In genomic region chr7:27192546-27193334, GRCh38 we compare ENCODE assay signal across 8 cellular contexts. TPM values are rescaled to one million over a fixed set of nuclear protein-coding genes. Genes with fewer than 3 reads are reported as not detected.
DNase-seq lines count a peak whose midpoint lies in the region; ATAC-seq and TF ChIP-seq lines count a peak whose summit lies in the region.

No MANE protein-coding gene starts in this region.

- no peaks in the 10 kb centered on the region for H3K36me3 Mint-ChIP-seq in MCF 10A (ENCODE audit: insufficient read depth, unreplicated experiment)
- H3K36me3 Mint-ChIP-seq in naive B cell = peaks cover 0 to 4% of the 10 kb centered on the region in 2 donors

- H3K4me3 Mint-ChIP-seq in MCF 10A (ENCODE audit: unreplicated experiment) (no peak overlapping the region), naive B cell (peak overlapping the region in 6 of 8 donors; percentile 62 to 86 (median 79))

- H3K27me3 ChIP-seq in breast epithelium = peaks cover 23 to 100% of the 10 kb centered on the region in 2 donors

- POLR2A ChIA-PET in MCF 10A (lab: Yijun Ruan, JAX) = no interaction called here

- H3K27ac Mint-ChIP-seq in MCF 10A (ENCODE audit: low read depth, unreplicated experiment) (no peak overlapping the region), naive B cell (peak overlapping the region in 4 of 6 donors; percentile 31 to 91 (median 66))

- peaks cover 19% of the 10 kb centered on the region for H3K27me3 Mint-ChIP-seq in MCF 10A (ENCODE audit: insufficient read depth, unreplicated experiment)
- peaks cover 76 to 80% (median 78%) of the 10 kb centered on the region in 3 donors for H3K27me3 Mint-ChIP-seq in naive B cell

- intact Hi-C loops in breast epithelium (cut with DNase I; ENCODE audit: low total_unique reads) = no loop called here
- intact Hi-C loops in MCF 10A (cut with micrococcal nuclease) = loop anchor here (10.0 kb wide), 1 partner anchor 1732 kb away; no protein-coding TSS in a partner anchor

- H3K9me3 Mint-ChIP-seq in MCF 10A (ENCODE audit: unreplicated experiment) (no peaks in the 10 kb centered on the region), naive B cell (peaks cover 0 to 19% (median 3%) of the 10 kb centered on the region in 7 donors)

- no peak for TF ChIP-seq POLR2A in breast epithelium (IDR thresholded peaks at IDR 0.05)

- H3K4me1 Mint-ChIP-seq in MCF 10A (ENCODE audit: insufficient read depth, unreplicated experiment) (no peaks in the 10 kb centered on the region), naive B cell (peaks cover 23 to 34% (median 28%) of the 10 kb centered on the region in 3 donors)

- no peaks in the 10 kb centered on the region for H3K36me3 ChIP-seq in breast epithelium

- TF ChIP-seq CTCF in breast epithelium (IDR thresholded peaks at IDR 0.05) (no peak), MCF 10A (IDR thresholded peaks at IDR 0.05; ENCODE audit: unreplicated experiment) (no peak), coronary artery (IDR thresholded peaks at IDR 0.05) (no peak)

- ATAC-seq in naive B cell (ENCODE audit: low read depth in 2 of 2) (peak; percentile 53 to 61), HG03520 (IDR thresholded peaks at IDR 0.05; ENCODE audit: unreplicated experiment) (no peak), HG02588 (IDR thresholded peaks at IDR 0.05; ENCODE audit: unreplicated experiment) (no peak)

- no TSS peak for BruUV-seq in MCF 10A (replicated peaks; lab: Mats Ljungman, UMichigan)

- H3K27ac ChIP-seq in breast epithelium = no peak overlapping the region
- no peak overlapping the region for H3K27ac ChIP-seq in coronary artery

- H3K4me3 ChIP-seq in breast epithelium (peak overlapping the region; percentile 32 to 61 (median 41)), coronary artery (peak overlapping the region; percentile 65)

- no peaks in the 10 kb centered on the region for H3K9me3 ChIP-seq in breast epithelium

- CTCF ChIA-PET in MCF 10A (lab: Yijun Ruan, JAX) = interaction anchor here (3.2 kb wide), 1 partner anchor 14 kb away, joined by 10 read pairs; no protein-coding TSS in a partner anchor

- H3K4me1 ChIP-seq in breast epithelium = peaks cover 0 to 3% of the 10 kb centered on the region in 2 donors

- no peak for DNase-seq in breast epithelium (ENCODE audit: low spot score in 2 of 2)
- no peak for DNase-seq in MCF 10A (ENCODE audit: unreplicated experiment)
- no peak for DNase-seq in coronary artery (ENCODE audit: low spot score)
- no peak for DNase-seq in naive B cell
- no peak for DNase-seq in stimulated activated CD4-positive, alpha-beta T cell treated with anti-CD3 and anti-CD28 coated beads, Interleukin-4, amount 100 ng/mL, for 24 hours
- DNase-seq in SKM-1 (lab: John Stamatoyannopoulos, UW; ENCODE audit: unreplicated experiment) = no peak

RNA-seq across cellular contexts. Expression of gene HOXA13, which starts 7.2 kb away (rescaled TPM):
- total RNA-seq in breast epithelium (under 1 TPM in 2 of 3 donors, not detected in 1; 0.16 to 0.33 TPM), MCF 10A (2022) (not detected in 2 replicates)
- not detected for polyA plus RNA-seq in naive B cell (ENCODE audit: low read depth in 6 of 6)

RNA-seq across cellular contexts. Expression of gene HOXA11, which starts 7.7 kb away (rescaled TPM):
- total RNA-seq in breast epithelium (1 to 10 TPM in 1 of 3 donors, not detected in 2; 1.9 TPM), MCF 10A (2022) (0.29 and 0.84 TPM in 2 replicates)
- polyA plus RNA-seq in naive B cell (ENCODE audit: low read depth in 6 of 6) = not detected

RNA-seq across cellular contexts. Expression of gene HOXA10, which starts 18.6 kb away (rescaled TPM):
- total RNA-seq in breast epithelium (10 to 100 TPM in 1 of 3 donors, 1 to 10 TPM in 2; 2.3 to 21.1 (median 5.2) TPM), MCF 10A (2022) (3.9 and 5.6 TPM in 2 replicates)
- polyA plus RNA-seq in naive B cell (ENCODE audit: low read depth in 6 of 6) = not detected

RNA-seq across cellular contexts. Expression of gene HOXA9, which starts 27.4 kb away (rescaled TPM):
- 10 to 100 TPM in 1 of 3 donors, 1 to 10 TPM in 2; 7.5 to 18.4 (median 9.0) TPM for total RNA-seq in breast epithelium
- total RNA-seq in MCF 10A (2022) = 6.9 and 7.6 TPM in 2 replicates
- polyA plus RNA-seq in naive B cell (ENCODE audit: low read depth in 6 of 6) = not detected

RNA-seq across cellular contexts. Expression of gene HOXA7, which starts 36.3 kb away (rescaled TPM):
- 1 to 10 TPM; 4.6 to 8.8 (median 6.2) TPM for total RNA-seq in breast epithelium
- 0.29 and 0.44 TPM in 2 replicates for total RNA-seq in MCF 10A (2022)
- polyA plus RNA-seq in naive B cell (ENCODE audit: low read depth in 6 of 6) = not detected

Comparison
In these comparisons a context has a peak if more than half of its experiments do, and no peak if none do; other contexts are left out.
1. ATAC-seq: peak in naive B cell (2 of 2); none in HG03520 (single experiment) and HG02588 (single experiment).